ENCODE assay signal across 8 cellular contexts in the genomic region with DNA sequence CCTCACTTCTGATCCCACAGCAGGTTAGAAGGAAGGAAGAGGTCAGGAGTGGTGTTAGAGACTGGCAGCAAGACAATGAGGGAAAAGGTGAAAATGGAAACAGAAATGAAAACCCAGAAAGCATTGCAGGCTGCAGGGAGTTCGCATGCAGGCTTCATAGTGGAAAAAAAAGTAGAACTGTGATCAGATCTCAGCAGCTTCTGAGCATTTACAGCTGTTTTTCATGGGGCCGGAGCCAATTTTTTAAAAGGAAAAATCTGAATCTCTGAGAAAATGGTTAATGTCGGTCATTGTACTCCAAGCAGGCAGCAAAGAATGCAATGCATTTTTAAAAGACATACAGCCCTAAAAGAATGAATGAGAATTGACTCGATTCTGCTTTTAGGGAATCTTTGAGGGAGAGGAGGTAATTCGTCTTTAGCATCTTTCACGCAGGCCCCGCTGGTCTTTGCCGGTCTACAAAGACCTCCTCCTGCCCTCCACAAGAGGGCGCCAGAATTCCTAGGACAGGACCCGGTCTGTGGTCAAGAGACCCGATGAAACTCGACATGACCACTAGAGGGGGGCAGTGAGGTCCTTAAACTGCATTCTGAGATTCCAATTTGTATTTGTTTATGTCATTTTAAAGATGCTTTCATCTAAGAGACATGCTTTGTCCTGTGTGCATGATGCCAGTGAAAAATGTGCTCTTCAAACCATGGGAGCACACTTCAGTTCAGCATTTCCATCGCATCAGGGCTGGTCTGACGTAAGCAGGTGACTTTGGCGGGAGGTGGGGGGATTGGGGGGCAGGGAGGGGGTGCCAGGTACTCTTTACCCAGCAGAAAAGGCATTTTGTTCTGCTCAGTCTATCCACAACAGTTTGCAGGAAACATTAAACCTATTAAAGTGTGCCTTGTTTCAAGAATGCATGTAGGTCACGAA. TPM values are rescaled to one million over a fixed set of nuclear protein-coding genes. Genes with fewer than 3 reads are reported as not detected.
DNase-seq lines count a peak whose midpoint lies in the region; ATAC-seq lines count a peak whose summit lies in the region.

No MANE protein-coding gene starts in this region.

- peak; percentile 94 for ATAC-seq in GM18907 (IDR thresholded peaks at IDR 0.05; ENCODE audit: unreplicated experiment)
- peak; percentile 92 for ATAC-seq in HG03159 (IDR thresholded peaks at IDR 0.05; ENCODE audit: unreplicated experiment)
- ATAC-seq in activated CD4-positive, CD25-positive, alpha-beta regulatory T cell treated with anti-CD3 and anti-CD28 coated beads, Interleukin-2, amount 50 U/mL, for 24 hours: peak; percentile 88 to 97
- peak; percentile 98 for ATAC-seq in left colon

- DNase-seq in Ammon's horn (ENCODE audit: low spot score) (peak; percentile 90), NCI-H2227 treated with DMSO at 0.1 percent for 48 hours (lab: John Stamatoyannopoulos, UW) (peak; percentile 83), cerebellar cortex (ENCODE audit: low spot score) (peak; percentile 92), left colon (peak; percentile 83 to 88)
- DNase-seq in stimulated activated CD4-positive, alpha-beta T cell treated with anti-CD3 and anti-CD28 coated beads, Interleukin-4, amount 100 ng/mL, for 1 hour: peak; percentile 69

- intact Hi-C loops in left colon (cut with DNase I, micrococcal nuclease): loop anchor here in 1 of 2 donors (5.0 to 10.0 kb wide), 2 partner anchors 413 to 440 kb away; no protein-coding TSS in a partner anchor

RNA-seq across cellular contexts. Expression of a gene that starts 43.7 kb away (rescaled TPM):
- under 1 TPM in 1 of 2 donors, not detected in 1; 0.89 TPM for total RNA-seq in left colon

Comparison
In these comparisons a context has a peak if more than half of its experiments do, and no peak if none do; other contexts are left out.
1. Peak in every context shown above with its lines: DNase-seq and ATAC-seq.